Comparison of ENCODE assay signal across 22 cellular contexts in the genomic region with DNA sequence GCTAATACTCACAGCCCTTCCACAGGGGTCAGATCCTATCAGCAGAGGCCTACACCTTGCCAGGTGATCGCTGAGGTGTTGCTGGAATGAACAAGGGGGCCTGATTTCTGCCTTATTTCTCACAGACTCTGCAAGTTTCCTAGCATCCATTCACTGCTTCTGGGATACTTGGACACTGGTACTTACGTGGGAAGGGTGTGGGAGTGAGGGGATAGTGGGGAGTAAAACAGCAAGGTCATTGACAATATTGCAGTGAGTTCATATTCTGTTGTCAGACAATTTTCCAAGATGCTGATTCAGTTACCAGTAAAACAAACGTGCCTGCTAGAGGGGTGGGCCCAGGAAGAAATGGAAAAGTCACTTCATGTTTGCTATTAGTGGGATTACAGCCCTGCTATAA.
DNase-seq lines count a peak whose midpoint lies in the region; ATAC-seq and TF ChIP-seq lines count a peak whose summit lies in the region.
"Had no signal": no experiment of that assay in that cellular context is flagged by ENCODE, and none has a peak within 500 bp of the region (broad histone marks: within the 10 kb centered on the region; RNA-seq: fewer than 3 reads in every experiment).

No MANE protein-coding gene starts in this region.

- H2BK15ac ChIP-seq in mesendoderm (replicated peaks; ENCODE audit: low read depth) (no peak overlapping the region), neuronal stem cell (ENCODE audit: low read length) (peak overlapping the region; percentile 6)

- H3K4me1 ChIP-seq in PC-3 (ENCODE audit: insufficient read depth, low read length) (peaks cover 20% of the 10 kb centered on the region), mesendoderm (ENCODE audit: control insufficient read depth, low read depth, low read length) (peaks cover 10% of the 10 kb centered on the region), neuronal stem cell (ENCODE audit: control insufficient read depth in 2 of 2, insufficient read depth in 1 of 2, low read depth in 1 of 2, low read length in 2 of 2) (peaks cover 0 to 18% of the 10 kb centered on the region in 2 donors)
- H3K4me1 ChIP-seq: A549, BE2C had no signal

- H3K9me3 ChIP-seq in PC-3 (ENCODE audit: low read length): no peaks in the 10 kb centered on the region
- no peaks in the 10 kb centered on the region for H3K9me3 ChIP-seq in neuronal stem cell (replicated peaks in 1 of 2; ENCODE audit: control insufficient read depth in 2 of 2, insufficient read depth in 1 of 2, low read depth in 1 of 2, low read length in 2 of 2)
- H3K9me3 ChIP-seq: A549, BE2C had no signal

- H3K27me3 ChIP-seq in PC-3 (ENCODE audit: low read length) (no peaks in the 10 kb centered on the region), mesendoderm (ENCODE audit: insufficient read depth, low read length, poor library complexity) (no peaks in the 10 kb centered on the region), neuronal stem cell (ENCODE audit: control insufficient read depth in 3 of 3, insufficient read depth in 3 of 3, low read depth in 1 of 3, low read length in 3 of 3) (no peaks in the 10 kb centered on the region)
- H3K27me3 ChIP-seq: BE2C had no signal

- no peaks in the 10 kb centered on the region for H4K20me1 ChIP-seq in PC-3 (ENCODE audit: low read length)
- H4K20me1 ChIP-seq: BLaER1 treated with 17β-estradiol and CSF1 and Interleukin-3, amounts not matched to agents 10 nM and 100 nM had no signal

- peak overlapping the region; percentile 11 for H3K56ac ChIP-seq in mesendoderm (ENCODE audit: low read length)

- no peaks in the 10 kb centered on the region for H3F3A ChIP-seq in PC-3 (ENCODE audit: low read length, unreplicated experiment)

- H3K18ac ChIP-seq in mesendoderm (ENCODE audit: low read length) (no peak overlapping the region), neuronal stem cell (ENCODE audit: low read length) (peak overlapping the region; percentile 44)

- H3K4me3 ChIP-seq in PC-3 (ENCODE audit: low read length) (no peak overlapping the region), mesendoderm (ENCODE audit: low read length) (no peak overlapping the region), neuronal stem cell (ENCODE audit: low read length in 2 of 2) (no peak overlapping the region)
- H3K4me3 ChIP-seq: A549; BLaER1 treated with 17β-estradiol and CSF1 and Interleukin-3, amounts not matched to agents 10 nM and 100 nM; GM23338 had no signal

- H2BK120ac ChIP-seq in mesendoderm (ENCODE audit: low read depth, low read length): no peak overlapping the region
- no peak overlapping the region for H2BK120ac ChIP-seq in neuronal stem cell (ENCODE audit: low read depth, low read length)

- H4K91ac ChIP-seq in neuronal stem cell (ENCODE audit: low read depth, low read length, poor library complexity): no peak overlapping the region

- DNase-seq in PC-3 (peak; percentile 30), mesendoderm (no peak), neuronal stem cell (ENCODE audit: low spot score) (no peak), Right ventricle myocardium superior (no peak)
- DNase-seq: 8988T; ACHN; AML-193; BE2C; CD4-positive, alpha-beta T cell; CD8-positive, alpha-beta memory T cell; DMS 273 treated with DMSO at 0.1 percent for 48 hours; DMS79; EL; GDM1; H9; HFFc6 had no signal

- intact Hi-C loops in PC-3 (cut with micrococcal nuclease) (loop anchor here (10.0 kb wide), 1 partner anchor 290 kb away; no protein-coding TSS in a partner anchor), Right ventricle myocardium superior (cut with DNase I) (no loop called here)

- H3K4ac ChIP-seq in mesendoderm (ENCODE audit: low read depth, low read length) (no peak overlapping the region), neuronal stem cell (ENCODE audit: low read length) (no peak overlapping the region)

- no peak overlapping the region for H3K14ac ChIP-seq in neuronal stem cell (ENCODE audit: low read length)

- H3K9me2 ChIP-seq in PC-3 (replicated peaks; ENCODE audit: low read length): no peaks in the 10 kb centered on the region

- H3K79me2 ChIP-seq in PC-3 (ENCODE audit: low read length) (no peaks in the 10 kb centered on the region), mesendoderm (ENCODE audit: control insufficient read depth, insufficient read depth, low read length) (no peaks in the 10 kb centered on the region)

- no peak overlapping the region for H2AK5ac ChIP-seq in mesendoderm (ENCODE audit: low read length)
- peak overlapping the region; percentile 5 for H2AK5ac ChIP-seq in neuronal stem cell (ENCODE audit: low read depth, low read length)

- H3K23ac ChIP-seq in mesendoderm (ENCODE audit: low read length) (no peak overlapping the region), neuronal stem cell (ENCODE audit: low read depth, low read length, poor library complexity) (no peak overlapping the region)

- no peak overlapping the region for H3K27ac ChIP-seq in PC-3 (ENCODE audit: low read length)
- no peak overlapping the region for H3K27ac ChIP-seq in mesendoderm (ENCODE audit: low read depth, low read length)
- no peak overlapping the region for H3K27ac ChIP-seq in neuronal stem cell (replicated peaks; ENCODE audit: low read length)
- H3K27ac ChIP-seq: A549 had no signal

- CTCF ChIA-PET in PC-3 (lab: Charles Lee): no interaction called here

- ATAC-seq in PC-3: 0 out of 2 replicates have a peak, but pooled peaks have one; percentile 23
- ATAC-seq in Right ventricle myocardium superior (ENCODE audit: poor library complexity): no peak
- no peak for ATAC-seq in GM19023 (IDR thresholded peaks at IDR 0.05; ENCODE audit: unreplicated experiment)
- ATAC-seq in HG03460 (IDR thresholded peaks at IDR 0.05; ENCODE audit: unreplicated experiment): no peak
- ATAC-seq: A549, GM23338, HCT116 had no signal

- no TSS peak for BruUV-seq in PC-3 (replicated peaks; lab: Mats Ljungman, UMichigan)

- no CpG with 5 or more reads among the region's 3 CpGs for WGBS in mesendoderm (ENCODE audit: extremely low coverage, insufficient coverage, low lambda C conversion rate)
- no CpG with 5 or more reads among the region's 3 CpGs for WGBS in neuronal stem cell (ENCODE audit: extremely low coverage in 2 of 2, insufficient read length in 2 of 2, insufficient replicate concordance in 1 of 2), 2 donors

- H2BK5ac ChIP-seq in mesendoderm (ENCODE audit: low read length) (no peak overlapping the region), neuronal stem cell (ENCODE audit: low read length) (no peak overlapping the region)

- no peak overlapping the region for H2BK12ac ChIP-seq in neuronal stem cell (ENCODE audit: low read length)

- H3K36me3 ChIP-seq in PC-3 (ENCODE audit: low read depth, low read length) (no peaks in the 10 kb centered on the region), mesendoderm (ENCODE audit: control insufficient read depth, insufficient read depth, low read length) (no peaks in the 10 kb centered on the region), neuronal stem cell (replicated peaks in 1 of 2; ENCODE audit: control insufficient read depth in 2 of 2, insufficient read depth in 2 of 2, low read length in 2 of 2) (no peaks in the 10 kb centered on the region)
- H3K36me3 ChIP-seq: BE2C; BLaER1 treated with 17β-estradiol and CSF1 and Interleukin-3, amounts not matched to agents 10 nM and 100 nM had no signal

- H3K4me2 ChIP-seq in PC-3 (ENCODE audit: low read length) (no peak overlapping the region), mesendoderm (ENCODE audit: low read length) (no peak overlapping the region), neuronal stem cell (ENCODE audit: insufficient read depth, low read length, poor library complexity, severe bottlenecking) (no peak overlapping the region)
- H3K4me2 ChIP-seq: A549, GM23338 had no signal

- no peak overlapping the region for H4K8ac ChIP-seq in mesendoderm (ENCODE audit: low read depth, low read length)
- H4K8ac ChIP-seq in neuronal stem cell (ENCODE audit: low read depth, low read length): peak overlapping the region; percentile 29

- H4K5ac ChIP-seq in mesendoderm (ENCODE audit: low read length): no peak overlapping the region

- POLR2A ChIA-PET in PC-3 (lab: Charles Lee; ENCODE audit: unreplicated experiment): no interaction called here

- TF ChIP-seq CTCF in PC-3 (conservative IDR thresholded peaks at IDR 0.05; ENCODE audit: low read depth, low read length): no peak

- H2AFZ ChIP-seq in PC-3 (ENCODE audit: low read length) (no peak overlapping the region), neuronal stem cell (ENCODE audit: low read length) (no peak overlapping the region)
- H2AFZ ChIP-seq: GM23338 had no signal

- H3K79me1 ChIP-seq in mesendoderm (ENCODE audit: low read length) (no peaks in the 10 kb centered on the region), neuronal stem cell (ENCODE audit: low read depth, low read length) (no peaks in the 10 kb centered on the region)

- H3K9ac ChIP-seq in PC-3 (ENCODE audit: low read length): no peak overlapping the region
- no peak overlapping the region for H3K9ac ChIP-seq in mesendoderm (ENCODE audit: low read length)
- H3K9ac ChIP-seq in neuronal stem cell (ENCODE audit: low read depth, low read length, poor library complexity): no peak overlapping the region
- H3K9ac ChIP-seq: BLaER1 treated with 17β-estradiol and CSF1 and Interleukin-3, amounts not matched to agents 10 nM and 100 nM had no signal
